In genomic region chr6:78353040-78353439, GRCh38 we compare ENCODE assay signal across 5 cellular contexts.
"Had no signal": no experiment of that assay in that cellular context is flagged by ENCODE, and none has a peak within 500 bp of the region (broad histone marks: within the 10 kb centered on the region; RNA-seq: fewer than 3 reads in every experiment).

No MANE protein-coding gene starts in this region.

- H3K4me3 ChIP-seq: K562 had no signal

- DNase-seq: IMR-90, KBM-7, KG1 had no signal

- H3K27ac ChIP-seq: HL-60 had no signal
